Comparison of ENCODE assay signal across 15 cellular contexts in the genomic region with DNA sequence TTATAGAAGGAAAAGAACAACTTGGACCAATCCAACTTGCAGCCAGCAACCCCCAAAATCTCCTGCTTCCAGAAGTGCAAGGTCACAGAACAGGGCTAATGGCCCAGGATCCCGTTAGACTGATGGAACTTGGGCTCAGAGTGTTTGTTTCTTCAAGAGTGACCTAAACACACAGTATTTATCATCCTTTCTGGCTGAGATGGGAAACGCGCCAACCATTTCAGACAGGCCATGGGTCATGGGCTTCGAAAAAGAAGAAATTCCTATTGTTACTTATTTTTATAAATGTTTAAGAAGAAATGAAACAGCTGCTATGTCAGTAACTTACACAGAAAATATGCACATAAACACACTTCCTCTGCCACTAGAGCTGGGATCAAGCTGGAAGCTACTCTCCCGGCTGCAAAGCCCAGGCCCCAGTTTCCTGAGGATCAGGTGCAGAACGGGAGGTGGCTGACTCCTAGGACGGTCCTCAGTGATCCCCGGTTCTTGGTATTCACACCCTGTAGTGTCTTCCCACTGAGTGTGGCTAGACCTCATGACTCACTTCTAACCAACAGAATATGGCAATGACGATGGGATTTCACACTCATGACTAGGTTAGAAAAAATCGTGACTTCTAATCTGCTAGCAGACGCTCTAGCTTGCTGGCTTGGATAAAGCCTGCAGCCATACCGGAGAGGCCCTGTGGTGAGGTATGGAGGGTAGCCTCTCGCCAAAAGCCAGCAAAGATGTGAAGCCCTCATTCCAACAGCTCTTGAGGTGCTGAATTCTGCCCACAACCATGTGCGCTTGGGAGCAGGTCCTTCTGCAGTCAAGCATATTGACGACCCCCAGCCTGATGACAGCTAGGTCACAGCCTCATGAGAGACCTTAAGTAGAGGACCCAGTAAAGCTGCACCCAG.
A peak's percentile ranks its signal among the peaks of the same experiment; 100 is the strongest.
DNase-seq lines count a peak whose midpoint lies in the region; ATAC-seq and TF ChIP-seq lines count a peak whose summit lies in the region.
"Had no signal": no experiment of that assay in that cellular context is flagged by ENCODE, and none has a peak within 500 bp of the region (broad histone marks: within the 10 kb centered on the region; RNA-seq: fewer than 3 reads in every experiment).

No MANE protein-coding gene starts in this region.

- intact Hi-C loops in spleen (cut with DNase I; ENCODE audit: low total_unique reads) = no loop called here

- H3K27ac Mint-ChIP-seq in stimulated activated memory B cell treated with anti-CD40 and anti-IgM and Interleukin-4, amounts not matched to agents 10 μg/mL and 1 μg/mL and 100 μg/mL, for 72 hours = no peak overlapping the region
- H3K27ac Mint-ChIP-seq: T-helper 1 cell treated with Interleukin-12 subunit alpha and Interleukin-12 subunit beta and Interleukin-4 antibody, amounts not matched to agents 30 μg/mL and 1 μg/mL, for 36 hours had no signal

- peaks cover 32% of the 10 kb centered on the region for H3K36me3 Mint-ChIP-seq in stimulated activated memory B cell treated with anti-CD40 and anti-IgM and Interleukin-4, amounts not matched to agents 10 μg/mL and 1 μg/mL and 100 μg/mL, for 72 hours

- H3K4me1 Mint-ChIP-seq in stimulated activated memory B cell treated with anti-CD40 and anti-IgM and Interleukin-4, amounts not matched to agents 10 μg/mL and 1 μg/mL and 100 μg/mL, for 72 hours = peaks cover 34% of the 10 kb centered on the region

- no peak for ATAC-seq in stimulated activated memory B cell treated with anti-CD40 and anti-IgM and Interleukin-4, amounts not matched to agents 10 μg/mL and 1 μg/mL and 100 μg/mL, for 72 hours
- no peak for ATAC-seq in GM21360 (IDR thresholded peaks at IDR 0.05; ENCODE audit: unreplicated experiment)

- peaks cover 5% of the 10 kb centered on the region for H3K36me3 ChIP-seq in adipocyte (ENCODE audit: control insufficient read depth, insufficient read depth, low read length, severe bottlenecking)
- H3K36me3 ChIP-seq in spleen = peaks cover 0 to 93% (median 0%) of the 10 kb centered on the region in 6 donors

- H3K27me3 ChIP-seq in adipocyte (replicated peaks; ENCODE audit: control insufficient read depth, insufficient read depth, low read length) (peaks cover 3% of the 10 kb centered on the region), spleen (replicated peaks in 1 of 7) (no peaks in the 10 kb centered on the region)

- H3K27ac ChIP-seq in spleen = peak overlapping the region in 7 of 8 donors; percentile 15 to 94 (median 86)
- H3K27ac ChIP-seq: HL-60 had no signal

- peaks cover 2% of the 10 kb centered on the region for H3K9me3 Mint-ChIP-seq in stimulated activated memory B cell treated with anti-CD40 and anti-IgM and Interleukin-4, amounts not matched to agents 10 μg/mL and 1 μg/mL and 100 μg/mL, for 72 hours
- H3K9me3 Mint-ChIP-seq: T-helper 1 cell treated with Interleukin-12 subunit alpha and Interleukin-12 subunit beta and Interleukin-4 antibody, amounts not matched to agents 30 μg/mL and 1 μg/mL, for 36 hours had no signal

- no peak overlapping the region for H3K4me3 ChIP-seq in adipocyte (ENCODE audit: low read length)
- no peak overlapping the region for H3K4me3 ChIP-seq in spleen

- DNase-seq in HS-5 (ENCODE audit: low read depth) = peak; percentile 16
- DNase-seq in adipocyte (ENCODE audit: low read depth) = peak; percentile 49
- DNase-seq in iPS-NIHi7 (ENCODE audit: extremely low spot score) = peak; percentile 35
- DNase-seq in spleen = peak; percentile 56
- DNase-seq in NCI-H187 (lab: John Stamatoyannopoulos, UW) = no peak
- no peak for DNase-seq in cortex of kidney (lab: John Stamatoyannopoulos, UW)
- DNase-seq: activated T-cell treated with anti-CD3 and anti-CD28 coated beads for 4 hours, DND-41, islet precursor cell, NCI-H226, substantia nigra had no signal

- WGBS in spleen, 5 donors = 67 to 74% (median 69%) methylated on average over 12 to 15 of the region's 15 CpGs

- H3K9ac ChIP-seq in adipocyte (ENCODE audit: low read length) = no peak overlapping the region

- no peak overlapping the region for H3K4me3 Mint-ChIP-seq in stimulated activated memory B cell treated with anti-CD40 and anti-IgM and Interleukin-4, amounts not matched to agents 10 μg/mL and 1 μg/mL and 100 μg/mL, for 72 hours
- H3K4me3 Mint-ChIP-seq: T-helper 1 cell treated with Interleukin-12 subunit alpha and Interleukin-12 subunit beta and Interleukin-4 antibody, amounts not matched to agents 30 μg/mL and 1 μg/mL, for 36 hours had no signal

- TF ChIP-seq CTCF in spleen (IDR thresholded peaks at IDR 0.05 in 8 of 11, conservative IDR thresholded peaks at IDR 0.05 in 3 of 11) = no peak

- H3K9me3 ChIP-seq in adipocyte (ENCODE audit: control insufficient read depth, low read length) (no peaks in the 10 kb centered on the region), spleen (no peaks in the 10 kb centered on the region)

- H3K4me1 ChIP-seq in adipocyte (ENCODE audit: control insufficient read depth, insufficient read depth, low read length) = peaks cover 12% of the 10 kb centered on the region
- peaks cover 14 to 79% (median 41%) of the 10 kb centered on the region in 6 donors for H3K4me1 ChIP-seq in spleen

- no peak for TF ChIP-seq POLR2A in spleen (IDR thresholded peaks at IDR 0.05)

- no peaks in the 10 kb centered on the region for H3K27me3 Mint-ChIP-seq in stimulated activated memory B cell treated with anti-CD40 and anti-IgM and Interleukin-4, amounts not matched to agents 10 μg/mL and 1 μg/mL and 100 μg/mL, for 72 hours

Comparison
In these comparisons a context has a peak if more than half of its experiments do, and no peak if none do; other contexts are left out.
1. DNase-seq: peak in HS-5 (single experiment), adipocyte (single experiment), iPS-NIHi7 (single experiment) and spleen (single experiment); none in NCI-H187 (0 of 2) and cortex of kidney (single experiment).